24 cellular contexts compared by ENCODE assay signal in genomic region chr20:50692553-50692933, GRCh38. TPM values are rescaled to one million over a fixed set of nuclear protein-coding genes. Genes with fewer than 3 reads are reported as not detected.
DNase-seq lines count a peak whose midpoint lies in the region; ATAC-seq and TF ChIP-seq lines count a peak whose summit lies in the region.
"Had no signal": no experiment of that assay in that cellular context is flagged by ENCODE, and none has a peak within 500 bp of the region (broad histone marks: within the 10 kb centered on the region; RNA-seq: fewer than 3 reads in every experiment).

No MANE protein-coding gene starts in this region.

- TF ChIP-seq POLR2A in adrenal gland (IDR thresholded peaks at IDR 0.05) (no peak), testis (IDR thresholded peaks at IDR 0.05) (no peak)

- peak overlapping the region; percentile 79; the same call in 1 of the 2 replicates for H3K4me2 ChIP-seq in SK-N-SH
- no peak overlapping the region for H3K4me2 ChIP-seq in OCI-LY7 (ENCODE audit: low read length)
- H3K4me2 ChIP-seq: PC-9 had no signal

- POLR2A ChIA-PET in SK-N-SH (lab: Yijun Ruan, JAX) = no interaction called here
- POLR2A ChIA-PET in OCI-LY7 (lab: Charles Lee) = no interaction called here

- H3K4me1 ChIP-seq in SK-N-SH (ENCODE audit: control insufficient read depth in 1 of 2, insufficient read depth in 2 of 2, low read depth in 1 of 2, low read length in 1 of 2) (peaks cover 18 to 30% of the 10 kb centered on the region in 2 experiments), adrenal gland (replicated peaks in 1 of 2) (peaks cover 0 to 5% of the 10 kb centered on the region in 2 donors), iPS-20b (ENCODE audit: insufficient read depth, low read length) (peaks cover 19% of the 10 kb centered on the region), testis (peaks cover 37% of the 10 kb centered on the region), OCI-LY7 (ENCODE audit: insufficient read depth, low read length, poor library complexity, severe bottlenecking) (no peaks in the 10 kb centered on the region)

- no peaks in the 10 kb centered on the region for H3K9me3 ChIP-seq in SK-N-SH
- no peaks in the 10 kb centered on the region for H3K9me3 ChIP-seq in adrenal gland (replicated peaks in 1 of 3)
- no peaks in the 10 kb centered on the region for H3K9me3 ChIP-seq in iPS-20b (ENCODE audit: insufficient read depth, low read depth, low read length)
- no peaks in the 10 kb centered on the region for H3K9me3 ChIP-seq in testis
- no peaks in the 10 kb centered on the region for H3K9me3 ChIP-seq in OCI-LY7 (ENCODE audit: low read length)
- H3K9me3 ChIP-seq: body of pancreas, left lung, SJCRH30, upper lobe of left lung had no signal

- H2AFZ ChIP-seq in SK-N-SH (ENCODE audit: low read depth) (no peak overlapping the region), OCI-LY7 (ENCODE audit: low read length) (no peak overlapping the region)
- H2AFZ ChIP-seq: PC-9 had no signal

- H3K79me2 ChIP-seq in SK-N-SH (ENCODE audit: insufficient read depth) = no peaks in the 10 kb centered on the region
- no peaks in the 10 kb centered on the region for H3K79me2 ChIP-seq in OCI-LY7 (ENCODE audit: insufficient read depth, low read depth, low read length)

- TF ChIP-seq CTCF in SK-N-SH (IDR thresholded peaks at IDR 0.05) = no peak
- TF ChIP-seq CTCF in adrenal gland (IDR thresholded peaks at IDR 0.05) = no peak
- no peak for TF ChIP-seq CTCF in testis (IDR thresholded peaks at IDR 0.05)
- no peak for TF ChIP-seq CTCF in OCI-LY7 (conservative IDR thresholded peaks at IDR 0.05; ENCODE audit: low read length)

- TF ChIP-seq RAD21 in SK-N-SH (IDR thresholded peaks at IDR 0.05; ENCODE audit: low read length) = no peak

- H3K9me2 ChIP-seq in SK-N-SH (no peaks in the 10 kb centered on the region), OCI-LY7 (ENCODE audit: insufficient read depth, low read length) (no peaks in the 10 kb centered on the region)

- no peak for TF ChIP-seq EP300 in SK-N-SH (IDR thresholded peaks at IDR 0.05; ENCODE audit: borderline replicate concordance in 1 of 2, low read depth in 1 of 2, low read length in 1 of 2)

- DNase-seq in SK-N-SH (no peak), adrenal gland (no peak), testis (no peak), OCI-LY7 (ENCODE audit: low spot score) (no peak), HuH-7.5 (ENCODE audit: low spot score) (no peak)
- DNase-seq: activated CD4-positive, CD25-positive, alpha-beta regulatory T cell; activated CD8-positive, alpha-beta memory T cell treated with anti-CD3 and anti-CD28 coated beads for 24 hours; activated T-cell treated with anti-CD3 and anti-CD28 coated beads, Interleukin-2, amount 50 U/mL, for 48 hours; body of pancreas; GOT3; left lung; MM.1S; NCI-H1694; NCI-H82; SJCRH30; stimulated activated CD4-positive, alpha-beta T cell treated with anti-CD3 and anti-CD28 coated beads, Interleukin-2, amount 100 ng/mL, for 24 hours; stimulated activated naive CD8-positive, alpha-beta T cell treated with anti-CD3 and anti-CD28 coated beads, Interleukin-15, Interleukin-2, amounts not matched to agents 100 U/mL and 50 U/mL, for 24 hours; T-helper 2 cell; upper lobe of left lung had no signal

- H3K4me3 ChIP-seq in SK-N-SH (ENCODE audit: low read depth in 2 of 2, low read length in 1 of 2) = no peak overlapping the region
- no peak overlapping the region for H3K4me3 ChIP-seq in adrenal gland
- H3K4me3 ChIP-seq in iPS-20b (ENCODE audit: low read length) = no peak overlapping the region
- H3K4me3 ChIP-seq in testis = no peak overlapping the region
- H3K4me3 ChIP-seq in OCI-LY7 (ENCODE audit: low read depth, low read length, poor library complexity, severe bottlenecking) = no peak overlapping the region
- H3K4me3 ChIP-seq: body of pancreas, PC-9, SJCRH30 had no signal

- ATAC-seq in SK-N-SH treated with all-trans-retinoic acid at 6 μM for 48 hours (no peak), GM18909 (IDR thresholded peaks at IDR 0.05; ENCODE audit: poor library complexity, unreplicated experiment) (no peak)
- ATAC-seq: body of pancreas; left lung; stimulated activated naive CD8-positive, alpha-beta T cell treated with anti-CD3 and anti-CD28 coated beads, Interleukin-15, Interleukin-2, amounts not matched to agents 100 U/mL and 50 U/mL, for 24 hours had no signal

- H3K27ac ChIP-seq in SK-N-SH (ENCODE audit: low read depth in 2 of 2, low read length in 1 of 2) = no peak overlapping the region
- peak overlapping the region in 3 of 5 donors; percentile 4 to 88 (median 59) for H3K27ac ChIP-seq in adrenal gland
- no peak overlapping the region for H3K27ac ChIP-seq in iPS-20b (ENCODE audit: low read length)
- peak overlapping the region; percentile 0 to 63 for H3K27ac ChIP-seq in testis
- no peak overlapping the region for H3K27ac ChIP-seq in OCI-LY7 (ENCODE audit: low read depth, low read length, poor library complexity, severe bottlenecking)
- H3K27ac ChIP-seq: 22Rv1, body of pancreas, left lung, PC-9, SJCRH30 had no signal

- CTCF ChIA-PET in SK-N-SH (lab: Yijun Ruan, JAX) (interaction anchor here (1.0 to 2.6 kb wide), 4 partner anchors 23 to 116 kb away, joined by 3 to 10 read pairs (median 5); no protein-coding TSS in a partner anchor), OCI-LY7 (lab: Charles Lee; ENCODE audit: unreplicated experiment) (no interaction called here)

- H4K20me1 ChIP-seq in SK-N-SH (ENCODE audit: insufficient read depth) (no peaks in the 10 kb centered on the region), OCI-LY7 (ENCODE audit: insufficient read depth, low read length) (no peaks in the 10 kb centered on the region)

- intact Hi-C loops in adrenal gland (cut with DNase I) (no loop called here), testis (cut with DNase I; ENCODE audit: low total_unique reads) (no loop called here), OCI-LY7 (cut with micrococcal nuclease; ENCODE audit: unreplicated experiment) (no loop called here)

- WGBS in SK-N-SH (ENCODE audit: low lambda C conversion rate) = 89% methylated on average over 2 of the region's 2 CpGs
- 60 to 84% (median 78%) methylated on average over 2 of the region's 2 CpGs for WGBS in adrenal gland, 4 donors
- 70 to 73% methylated on average over 2 of the region's 2 CpGs for WGBS in testis, 2 donors

- H3K36me3 ChIP-seq in SK-N-SH (replicated peaks in 1 of 2; ENCODE audit: control insufficient read depth in 1 of 2, insufficient read depth in 2 of 2, low read length in 1 of 2) = no peaks in the 10 kb centered on the region
- H3K36me3 ChIP-seq in adrenal gland (replicated peaks in 1 of 2) = no peaks in the 10 kb centered on the region
- H3K36me3 ChIP-seq in iPS-20b (ENCODE audit: insufficient read depth, low read depth, low read length) = no peaks in the 10 kb centered on the region
- no peaks in the 10 kb centered on the region for H3K36me3 ChIP-seq in testis (ENCODE audit: low read depth, missing control alignments)
- no peaks in the 10 kb centered on the region for H3K36me3 ChIP-seq in OCI-LY7 (ENCODE audit: insufficient read depth, low read length)
- H3K36me3 ChIP-seq: left lung, SJCRH30, upper lobe of left lung had no signal

- BruUV-seq in OCI-LY7 (replicated peaks; lab: Mats Ljungman, UMichigan) = no TSS peak

- no peak overlapping the region for H3K9ac ChIP-seq in SK-N-SH
- H3K9ac ChIP-seq in iPS-20b (ENCODE audit: low read depth, low read length) = peak overlapping the region; percentile 60; the same call in 1 of the 2 replicates

- no peaks in the 10 kb centered on the region for H3K27me3 ChIP-seq in SK-N-SH (ENCODE audit: insufficient read depth)
- peaks cover 5% of the 10 kb centered on the region for H3K27me3 ChIP-seq in adrenal gland
- peaks cover 28% of the 10 kb centered on the region for H3K27me3 ChIP-seq in iPS-20b (ENCODE audit: insufficient read depth, low read length)
- H3K27me3 ChIP-seq in testis = no peaks in the 10 kb centered on the region
- H3K27me3 ChIP-seq: body of pancreas, upper lobe of left lung had no signal

- no peaks in the 10 kb centered on the region for H3F3A ChIP-seq in SK-N-SH (replicated peaks; ENCODE audit: insufficient read depth)

TF ChIP-seq in SK-N-SH, 30 proteins besides CTCF, POLR2A, EP300 and RAD21 (continues in another document):
- TF ChIP-seq USF1 (IDR thresholded peaks at IDR 0.05; ENCODE audit: borderline replicate concordance, low read depth) = no peak
- no peak for TF ChIP-seq ELF1 (IDR thresholded peaks at IDR 0.05)
- TF ChIP-seq GATA2 (CRISPR knock-in tag; IDR thresholded peaks at IDR 0.05) = peak; percentile 81

TF ChIP-seq in SK-N-SH treated with all-trans-retinoic acid at 6 μM for 48 hours, 23 proteins besides CTCF, POLR2A, EP300 and RAD21 (continues in another document):
- TF ChIP-seq CSRNP3 (CRISPR knock-in tag; IDR thresholded peaks at IDR 0.05) (no peak), ISL1 (CRISPR knock-in tag; IDR thresholded peaks at IDR 0.05) (no peak)

RNA-seq across cellular contexts. Expression of gene RIPOR3, which starts 1.2 kb away (rescaled TPM):
- polyA plus RNA-seq in SK-N-SH (2012; rRNA removed) (1.0 and 1.2 TPM in 2 replicates), adrenal gland (100 to 1,000 TPM in 1 of 3 donors, 10 to 100 TPM in 1, 1 to 10 TPM in 1; 3.4 to 135 (median 37.7) TPM), testis (ENCODE audit: insufficient read depth, low read depth, low replicate concordance) (11.3 TPM)
- polyA plus RNA-seq in SK-N-SH (2012; cell fraction: cytosol; rRNA removed) = 0.18 and 0.33 TPM in 2 replicates
- polyA plus RNA-seq in SK-N-SH (2012; cell fraction: nucleus; rRNA removed) = 7.0 and 8.8 TPM in 2 replicates
- total RNA-seq in adrenal gland (10 to 100 TPM; 10.6 to 69.9 (median 23.7) TPM), testis (10 to 100 TPM; 22.1 to 26.9 TPM), OCI-LY7 (2022) (0.35 and 0.53 TPM in 2 replicates)
- not detected in 2 replicates for total RNA-seq in OCI-LY7 (2014; rRNA removed; shearing (Covaris generic))

RNA-seq across cellular contexts. Expression of gene PARD6B, which starts 38.8 kb away (rescaled TPM):
- 0.49 and 0.57 TPM in 2 replicates for polyA plus RNA-seq in SK-N-SH (2012; rRNA removed)
- polyA plus RNA-seq in SK-N-SH (2012; cell fraction: cytosol; rRNA removed) = 0.56 and 0.60 TPM in 2 replicates
- polyA plus RNA-seq in SK-N-SH (2012; cell fraction: nucleus; rRNA removed) = 0.45 and 0.76 TPM in 2 replicates
- 10 to 100 TPM in 1 of 8 donors, 1 to 10 TPM in 7; 4.6 to 10.8 (median 6.5) TPM for total RNA-seq in adrenal gland
- polyA plus RNA-seq in adrenal gland = 1 to 10 TPM; 1.1 to 2.4 (median 1.5) TPM
- total RNA-seq in testis = 10 to 100 TPM; 15.4 to 17.0 TPM
- polyA plus RNA-seq in testis (ENCODE audit: insufficient read depth, low read depth, low replicate concordance) = 3.8 TPM
- total RNA-seq in OCI-LY7 (2014; rRNA removed; shearing (Covaris generic)) = 4.4 and 5.8 TPM in 2 replicates
- 5.1 and 6.1 TPM in 2 replicates for total RNA-seq in OCI-LY7 (2022)

Comparison
In these comparisons a context has a peak if more than half of its experiments do, and no peak if none do; other contexts are left out.
1. H3K27ac ChIP-seq: peak in adrenal gland (3 of 5) and testis (2 of 2); none in SK-N-SH (0 of 2), iPS-20b (single experiment) and OCI-LY7 (single experiment).
2. RNA of gene RIPOR3, which starts 1.2 kb away (total RNA-seq): 22.1 to 26.9 TPM in testis and 10.6 to 69.9 TPM in adrenal gland; 0.35 to 0.53 TPM in OCI-LY7; every median in the first group is over 4 times any median in the second.